26 cellular contexts compared by ENCODE assay signal in the genomic region with DNA sequence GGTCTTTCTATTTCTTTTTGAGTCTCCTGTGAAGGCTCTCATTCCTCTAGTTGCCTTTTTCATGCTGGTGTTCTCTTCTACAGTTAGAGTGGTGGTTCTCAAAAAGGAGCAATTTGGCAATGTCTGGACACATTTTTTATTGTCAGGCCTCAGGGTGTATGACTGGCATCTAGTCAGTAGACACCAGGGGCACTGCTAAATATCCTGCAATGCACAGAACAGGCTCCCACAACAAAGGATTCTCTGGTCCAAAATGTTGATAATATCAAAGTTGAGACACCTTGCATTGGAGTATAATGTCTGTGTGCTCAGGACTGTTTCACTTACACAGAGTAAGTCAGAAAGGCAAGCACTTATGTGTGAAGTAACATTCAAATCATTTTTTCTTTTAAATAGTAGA.
"Had no signal": no experiment of that assay in that cellular context is flagged by ENCODE, and none has a peak within 500 bp of the region (broad histone marks: within the 10 kb centered on the region; RNA-seq: fewer than 3 reads in every experiment).

No MANE protein-coding gene starts in this region.

- DNase-seq: colonic mucosa; cortex of kidney; effector CD8-positive, alpha-beta T cell; effector memory CD8-positive, alpha-beta T cell; endodermal cell; erythroblast; esophagus squamous epithelium; foreskin fibroblast; foreskin melanocyte; gastrocnemius medialis; glutamatergic neuron; head of caudate nucleus; heart right ventricle; hypothalamus; immature natural killer cell; left cardiac atrium; left lung; left ventricle myocardium superior; lower lobe of right lung; mesenchymal stem cell; mucosa of descending colon; naive B cell had no signal

- H3K36me3 Mint-ChIP-seq: immature natural killer cell, mesothelial cell of epicardium, naive B cell had no signal

- ATAC-seq: effector memory CD8-positive, alpha-beta T cell; esophagus mucosa; gastrocnemius medialis; heart right ventricle; left cardiac atrium; left lung; left ventricle myocardium superior; lower lobe of right lung; mucosa of descending colon had no signal

- H3K27me3 Mint-ChIP-seq: dendritic cell treated with granulocyte-macrophage colony-stimulating factor and Interleukin-4, amounts not matched to agents 40 ng/mL and 50 ng/mL, for 4 days; effector memory CD8-positive, alpha-beta T cell; naive B cell had no signal

- H3K27me3 ChIP-seq: colonic mucosa, esophagus squamous epithelium, gastrocnemius medialis, heart right ventricle, left lung had no signal

- H3K9me3 Mint-ChIP-seq: mesothelial cell of epicardium had no signal

- H3K27ac ChIP-seq: colonic mucosa, epithelial cell of prostate, esophagus squamous epithelium, gastrocnemius medialis, heart right ventricle, left lung, lower lobe of right lung had no signal

- H3K9me3 ChIP-seq: colonic mucosa, esophagus squamous epithelium, gastrocnemius medialis, lower lobe of right lung, mucosa of descending colon had no signal

- H3K4me3 Mint-ChIP-seq: dendritic cell treated with granulocyte-macrophage colony-stimulating factor and Interleukin-4, amounts not matched to agents 40 ng/mL and 50 ng/mL, for 4 days; effector memory CD8-positive, alpha-beta T cell; endodermal cell; immature natural killer cell; mesothelial cell of epicardium; naive B cell had no signal

- H3K36me3 ChIP-seq: colonic mucosa, esophagus squamous epithelium, gastrocnemius medialis, heart right ventricle, left lung, lower lobe of right lung had no signal

- H3K4me1 Mint-ChIP-seq: endodermal cell, immature natural killer cell, naive B cell had no signal

- H3K4me1 ChIP-seq: colonic mucosa, esophagus squamous epithelium, gastrocnemius medialis, heart right ventricle, left lung, lower lobe of right lung had no signal

- H3K27ac Mint-ChIP-seq: dendritic cell treated with granulocyte-macrophage colony-stimulating factor and Interleukin-4, amounts not matched to agents 40 ng/mL and 50 ng/mL, for 4 days; effector memory CD8-positive, alpha-beta T cell; endodermal cell; immature natural killer cell; mesothelial cell of epicardium; naive B cell had no signal

- H3K4me3 ChIP-seq: colonic mucosa, esophagus squamous epithelium, gastrocnemius medialis, heart right ventricle, left lung, lower lobe of right lung, mucosa of descending colon had no signal
